In genomic region chr5:62268792-62269191, GRCh38 we compare ENCODE assay signal across 21 cellular contexts. TPM values are rescaled to one million over a fixed set of nuclear protein-coding genes. Genes with fewer than 3 reads are reported as not detected.
A peak's percentile ranks its signal among the peaks of the same experiment; 100 is the strongest.
DNase-seq lines count a peak whose midpoint lies in the region; ATAC-seq, FAIRE-seq and TF ChIP-seq lines count a peak whose summit lies in the region.
"Had no signal": no experiment of that assay in that cellular context is flagged by ENCODE, and none has a peak within 500 bp of the region (broad histone marks: within the 10 kb centered on the region; RNA-seq: fewer than 3 reads in every experiment).

No MANE protein-coding gene starts in this region.

- no peak for TF ChIP-seq CTCF in CD4-positive, alpha-beta T cell (IDR thresholded peaks at IDR 0.05)
- TF ChIP-seq CTCF in keratinocyte (optimal IDR thresholded peaks at IDR 0.05 in 1 of 3, IDR thresholded peaks at IDR 0.05 in 1 of 3, conservative IDR thresholded peaks at IDR 0.05 in 1 of 3; ENCODE audit: extremely low read depth in 1 of 3, insufficient read depth in 2 of 3, low read length in 3 of 3) (no peak), foreskin fibroblast (IDR thresholded peaks at IDR 0.05; ENCODE audit: low read depth, low read length) (no peak)

- H3K27me3 Mint-ChIP-seq in CD4-positive, alpha-beta T cell: no peaks in the 10 kb centered on the region
- H3K27me3 Mint-ChIP-seq: activated CD8-positive, alpha-beta memory T cell treated with anti-CD3 and anti-CD28 coated beads, Interleukin-2, amount 10 ng/mL, durations not matched to agents 7 days and 5 days; progenitor cell of endocrine pancreas had no signal

- peak; percentile 54 for ATAC-seq in CD4-positive, alpha-beta T cell (ENCODE audit: poor library complexity)
- no peak for ATAC-seq in HG02642 (IDR thresholded peaks at IDR 0.05; ENCODE audit: poor library complexity, unreplicated experiment)
- ATAC-seq: activated CD8-positive, alpha-beta memory T cell treated with anti-CD3 and anti-CD28 coated beads, Interleukin-2, amount 10 ng/mL, durations not matched to agents 7 days and 5 days had no signal

- H3K4me3 ChIP-seq in SK-N-MC (no peak overlapping the region), keratinocyte (ENCODE audit: control insufficient read depth in 2 of 3, extremely low read depth in 1 of 3, insufficient read depth in 2 of 3, low read depth in 1 of 3, low read length in 3 of 3) (no peak overlapping the region), foreskin fibroblast (ENCODE audit: low read depth in 1 of 2, low read length in 2 of 2) (no peak overlapping the region)
- H3K4me3 ChIP-seq: coronary artery, left lung, neural progenitor cell, Peyer's patch, thyroid gland had no signal

- no peak overlapping the region for H2AFZ ChIP-seq in keratinocyte (ENCODE audit: control insufficient read depth, low read length)

- H3K36me3 Mint-ChIP-seq in CD4-positive, alpha-beta T cell (ENCODE audit: low read depth): no peaks in the 10 kb centered on the region
- H3K36me3 Mint-ChIP-seq: neural progenitor cell had no signal

- H3K27me3 ChIP-seq in CD4-positive, alpha-beta T cell (ENCODE audit: control insufficient read depth, insufficient read depth, low read length): no peaks in the 10 kb centered on the region
- H3K27me3 ChIP-seq in keratinocyte (ENCODE audit: control insufficient read depth, extremely low read depth, insufficient read depth, low read length): no peaks in the 10 kb centered on the region
- H3K27me3 ChIP-seq: brain microvascular endothelial cell, left lung, neural progenitor cell, Peyer's patch, thyroid gland had no signal

- dilution Hi-C loops in keratinocyte (cut with MboI; ENCODE audit: extremely low pct_ligation_motif_present, low sequenced_read_pairs): no loop called here

- no peak overlapping the region for H3K4me3 Mint-ChIP-seq in CD4-positive, alpha-beta T cell
- H3K4me3 Mint-ChIP-seq: activated CD8-positive, alpha-beta memory T cell treated with anti-CD3 and anti-CD28 coated beads, Interleukin-2, amount 10 ng/mL, durations not matched to agents 7 days and 5 days; neural progenitor cell had no signal

- no peak for DNase-seq in CD4-positive, alpha-beta T cell
- DNase-seq in GM18507 (ENCODE audit: extremely low spot score, insufficient read length, low read depth) (no peak), SK-N-MC (ENCODE audit: low read depth, low spot score) (no peak), keratinocyte (ENCODE audit: low read depth, low spot score) (no peak), foreskin fibroblast (no peak), iPS-NIHi11 (ENCODE audit: low spot score) (no peak)
- DNase-seq: activated CD8-positive, alpha-beta memory T cell treated with anti-CD3 and anti-CD28 coated beads, Interleukin-2, amount 10 ng/mL, durations not matched to agents 7 days and 5 days; brain microvascular endothelial cell; EL; left lung; midbrain; NCI-H187; NCI-H748 treated with DMSO at 0.1 percent for 48 hours; Peyer's patch; stimulated activated naive CD4-positive, alpha-beta T cell treated with Interleukin-2 at 50 U/mL for 16 hours had no signal

- no peaks in the 10 kb centered on the region for H3K9me3 Mint-ChIP-seq in CD4-positive, alpha-beta T cell
- H3K9me3 Mint-ChIP-seq: neural progenitor cell had no signal

- no peak overlapping the region for H3K27ac Mint-ChIP-seq in CD4-positive, alpha-beta T cell
- H3K27ac Mint-ChIP-seq: activated CD8-positive, alpha-beta memory T cell treated with anti-CD3 and anti-CD28 coated beads, Interleukin-2, amount 10 ng/mL, durations not matched to agents 7 days and 5 days; neural progenitor cell had no signal

- H3K4me2 ChIP-seq in keratinocyte (ENCODE audit: control insufficient read depth, extremely low read depth, insufficient read depth, low read depth, low read length): peak overlapping the region; percentile 34
- H3K4me2 ChIP-seq: neural progenitor cell had no signal

- H4K20me1 ChIP-seq in keratinocyte (ENCODE audit: control insufficient read depth, extremely low read depth, insufficient read depth, low read length): no peaks in the 10 kb centered on the region

- no peaks in the 10 kb centered on the region for H3K36me3 ChIP-seq in SK-N-MC (ENCODE audit: insufficient read depth, low read length)
- no peaks in the 10 kb centered on the region for H3K36me3 ChIP-seq in keratinocyte (ENCODE audit: control insufficient read depth in 2 of 2, extremely low read depth in 1 of 2, insufficient read depth in 2 of 2, low read length in 2 of 2)
- H3K36me3 ChIP-seq: brain microvascular endothelial cell, left lung, neural progenitor cell, Peyer's patch, thyroid gland had no signal

- no peak overlapping the region for H3K27ac ChIP-seq in CD4-positive, alpha-beta T cell (ENCODE audit: low read depth, low read length)
- H3K27ac ChIP-seq in SK-N-MC (peak overlapping the region; percentile 18; the same call in 1 of the 2 replicates), keratinocyte (ENCODE audit: control insufficient read depth, insufficient read depth, low read length) (no peak overlapping the region)
- H3K27ac ChIP-seq: brain microvascular endothelial cell, coronary artery, HL-60, left lung, neural progenitor cell, Peyer's patch, thyroid gland had no signal

- CTCF ChIA-PET in CD4-positive, alpha-beta T cell (lab: Charles Lee): interaction anchor here (0.5 kb wide), 1 partner anchor 63 kb away, joined by 4 read pairs; no protein-coding TSS in a partner anchor

- peak; percentile 52 for FAIRE-seq in GM18507 (lab: Jason Lieb, UNC)
- FAIRE-seq in keratinocyte (lab: Jason Lieb, UNC): no peak

- H3K9me3 ChIP-seq in CD4-positive, alpha-beta T cell (ENCODE audit: control insufficient read depth, low read length): no peaks in the 10 kb centered on the region
- no peaks in the 10 kb centered on the region for H3K9me3 ChIP-seq in SK-N-MC (ENCODE audit: low read depth, low read length)
- H3K9me3 ChIP-seq in keratinocyte (ENCODE audit: control insufficient read depth, low read depth, low read length): no peaks in the 10 kb centered on the region
- H3K9me3 ChIP-seq: left lung, Peyer's patch, thyroid gland had no signal

- peaks cover 12% of the 10 kb centered on the region for H3K4me1 Mint-ChIP-seq in CD4-positive, alpha-beta T cell (ENCODE audit: low read depth)

- POLR2A ChIA-PET in CD4-positive, alpha-beta T cell (lab: Charles Lee): interaction anchor here (1.0 kb wide), 1 partner anchor 31 kb away, joined by 3 read pairs; no protein-coding TSS in a partner anchor

- H3K9ac ChIP-seq in SK-N-MC (ENCODE audit: insufficient read length) (no peak overlapping the region), keratinocyte (ENCODE audit: control insufficient read depth, extremely low read depth, insufficient read depth, low read length) (no peak overlapping the region)
- H3K9ac ChIP-seq: neural progenitor cell had no signal

- H3K4me1 ChIP-seq in keratinocyte (ENCODE audit: control insufficient read depth, extremely low read depth, insufficient read depth, low read length): peaks cover 8% of the 10 kb centered on the region
- H3K4me1 ChIP-seq: left lung, Peyer's patch, thyroid gland had no signal

- intact Hi-C loops in CD4-positive, alpha-beta T cell (cut with DNase I, micrococcal nuclease): no loop called here

- no peaks in the 10 kb centered on the region for H3K79me2 ChIP-seq in keratinocyte (ENCODE audit: control insufficient read depth, insufficient read depth, low read length)

- no peaks in the 10 kb centered on the region for H3K9me1 ChIP-seq in keratinocyte (ENCODE audit: control insufficient read depth, extremely low read depth, insufficient read depth, low read length)

RNA-seq across cellular contexts. Expression of gene KIF2A, which starts 37.2 kb away (rescaled TPM):
- 10 to 100 TPM; 78.4 to 81.8 TPM for total RNA-seq in CD4-positive, alpha-beta T cell
- 18.3 to 34.8 TPM (median 31.7 TPM) in 3 replicates for polyA plus RNA-seq in keratinocyte
- 34.1 TPM for polyA plus RNA-seq in keratinocyte (2011; ENCODE audit: low read depth)
- 30.5 and 44.5 TPM in 2 replicates for polyA plus RNA-seq in keratinocyte (2011; cell fraction: cytosol; rRNA removed)
- 27.1 and 38.4 TPM in 2 replicates for polyA plus RNA-seq in keratinocyte (2011; cell fraction: nucleus; rRNA removed)
- polyA plus RNA-seq in keratinocyte (2012; ENCODE audit: low replicate concordance): 21.3 and 30.9 TPM in 2 replicates
- polyA minus RNA-seq in keratinocyte: 6.6 to 47.7 TPM (median 19.1 TPM) in 3 replicates
- polyA minus RNA-seq in keratinocyte (2011; cell fraction: cytosol; rRNA and poly(A)+ RNA removed): 22.4 TPM
- polyA minus RNA-seq in keratinocyte (2011; cell fraction: nucleus; rRNA and poly(A)+ RNA removed): 18.9 and 41.6 TPM in 2 replicates
